In genomic region chr20:62791301-62792181, GRCh38 we compare ENCODE assay signal across 8 cellular contexts. TPM values are rescaled to one million over a fixed set of nuclear protein-coding genes. Genes with fewer than 3 reads are reported as not detected.
DNase-seq lines count a peak whose midpoint lies in the region; ATAC-seq and TF ChIP-seq lines count a peak whose summit lies in the region.

No MANE protein-coding gene starts in this region.

- peaks cover 31% of the 10 kb centered on the region for H3K4me1 Mint-ChIP-seq in activated T-helper 2 cell treated with anti-CD3 and anti-CD28 coated beads, Interferon-gamma antibody, Interleukin-2, Interleukin-4, amounts not matched to agents 10 μg/mL and 5 μg/mL and 100 μg/mL, durations not matched to agents 14 hours and 24 hours and 36 hours (ENCODE audit: low read depth)

- no peaks in the 10 kb centered on the region for H3K9me3 ChIP-seq in tibial artery

- H3K27me3 ChIP-seq in tibial artery, result peaks cover 0 to 22% of the 10 kb centered on the region in 2 donors

- H3K36me3 Mint-ChIP-seq in activated T-helper 2 cell treated with anti-CD3 and anti-CD28 coated beads, Interferon-gamma antibody, Interleukin-2, Interleukin-4, amounts not matched to agents 10 μg/mL and 5 μg/mL and 100 μg/mL, durations not matched to agents 14 hours and 24 hours and 36 hours (ENCODE audit: low read depth), result no peaks in the 10 kb centered on the region

- peaks cover 6 to 22% (median 10%) of the 10 kb centered on the region in 4 donors for H3K4me1 ChIP-seq in tibial artery

- no peak overlapping the region for H3K27ac ChIP-seq in tibial artery

- H3K4me3 ChIP-seq in foreskin fibroblast (ENCODE audit: low read depth in 1 of 2, low read length in 2 of 2) (no peak overlapping the region), tibial artery (no peak overlapping the region)

- DNase-seq in ELF-1 (ENCODE audit: low read depth, low spot score) (peak; percentile 96), MV-4-11 (lab: John Stamatoyannopoulos, UW) (peak; percentile 94), SHP77 treated with DMSO at 0.1 percent for 48 hours (lab: John Stamatoyannopoulos, UW) (peak; percentile 90), foreskin fibroblast (peak; percentile 84 to 95), omental fat pad (ENCODE audit: low spot score) (peak; percentile 54), tibial artery (peak; percentile 64 to 84)
- peak; percentile 75 for DNase-seq in activated T-helper 2 cell treated with anti-CD3 and anti-CD28 coated beads, Interferon-gamma antibody, Interleukin-2, Interleukin-4, amounts not matched to agents 10 μg/mL and 5 μg/mL and 100 μg/mL, durations not matched to agents 14 hours and 24 hours and 36 hours (ENCODE audit: low spot score)

- intact Hi-C loops in activated T-helper 2 cell treated with anti-CD3 and anti-CD28 coated beads, Interferon-gamma antibody, Interleukin-2, Interleukin-4, amounts not matched to agents 10 μg/mL and 5 μg/mL and 100 μg/mL, durations not matched to agents 14 hours and 24 hours and 36 hours (cut with micrococcal nuclease), result loop anchor here (1.0 to 5.0 kb wide), 7 partner anchors 51 to 489 kb away; partner anchors contain the start of genes ADRM1 and CABLES2
- intact Hi-C loops in tibial artery (cut with DNase I; ENCODE audit: low total_unique reads), result loop anchor here (2.0 to 5.0 kb wide), 3 partner anchors 139 to 379 kb away; no protein-coding TSS in a partner anchor

- no peaks in the 10 kb centered on the region for H3K27me3 Mint-ChIP-seq in activated T-helper 2 cell treated with anti-CD3 and anti-CD28 coated beads, Interferon-gamma antibody, Interleukin-2, Interleukin-4, amounts not matched to agents 10 μg/mL and 5 μg/mL and 100 μg/mL, durations not matched to agents 14 hours and 24 hours and 36 hours (ENCODE audit: low read depth)

- no peak overlapping the region for H3K4me3 Mint-ChIP-seq in activated T-helper 2 cell treated with anti-CD3 and anti-CD28 coated beads, Interferon-gamma antibody, Interleukin-2, Interleukin-4, amounts not matched to agents 10 μg/mL and 5 μg/mL and 100 μg/mL, durations not matched to agents 14 hours and 24 hours and 36 hours (ENCODE audit: low read depth)

- H3K27ac Mint-ChIP-seq in activated T-helper 2 cell treated with anti-CD3 and anti-CD28 coated beads, Interferon-gamma antibody, Interleukin-2, Interleukin-4, amounts not matched to agents 10 μg/mL and 5 μg/mL and 100 μg/mL, durations not matched to agents 14 hours and 24 hours and 36 hours, result no peak overlapping the region

- no peaks in the 10 kb centered on the region for H3K36me3 ChIP-seq in tibial artery

- no peaks in the 10 kb centered on the region for H3K9me3 Mint-ChIP-seq in activated T-helper 2 cell treated with anti-CD3 and anti-CD28 coated beads, Interferon-gamma antibody, Interleukin-2, Interleukin-4, amounts not matched to agents 10 μg/mL and 5 μg/mL and 100 μg/mL, durations not matched to agents 14 hours and 24 hours and 36 hours

- peak; percentile 34 for ATAC-seq in omental fat pad (ENCODE audit: low FRiP score)
- ATAC-seq in GM21825 (IDR thresholded peaks at IDR 0.05; ENCODE audit: unreplicated experiment), result no peak

- TF ChIP-seq CTCF in foreskin fibroblast (IDR thresholded peaks at IDR 0.05; ENCODE audit: low read depth, low read length) (peak; percentile 99), omental fat pad (IDR thresholded peaks at IDR 0.05) (peak in 2 of 3 donors; percentile 66 to 70), tibial artery (IDR thresholded peaks at IDR 0.05) (peak; percentile 72)

RNA-seq across cellular contexts. Expression of gene MRGBP, which starts 4.7 kb away (rescaled TPM):
- 17.9 and 18.2 TPM in 2 replicates for total RNA-seq in activated T-helper 2 cell treated with anti-CD3 and anti-CD28 coated beads, Interferon-gamma antibody, Interleukin-2, Interleukin-4, amounts not matched to agents 10 μg/mL and 5 μg/mL and 100 μg/mL, durations not matched to agents 14 hours and 24 hours and 36 hours
- total RNA-seq in omental fat pad, result 10 to 100 TPM in 2 of 4 donors, 1 to 10 TPM in 2; 8.0 to 10.4 (median 9.1) TPM

RNA-seq across cellular contexts. Expression of gene OGFR, which starts 13.1 kb away (rescaled TPM):
- total RNA-seq in activated T-helper 2 cell treated with anti-CD3 and anti-CD28 coated beads, Interferon-gamma antibody, Interleukin-2, Interleukin-4, amounts not matched to agents 10 μg/mL and 5 μg/mL and 100 μg/mL, durations not matched to agents 14 hours and 24 hours and 36 hours, result 54.3 and 55.7 TPM in 2 replicates
- 10 to 100 TPM; 34.0 to 84.2 (median 52.8) TPM for total RNA-seq in omental fat pad

RNA-seq across cellular contexts. Expression of gene COL9A3, which starts 25.3 kb away (rescaled TPM):
- 0.27 and 0.32 TPM in 2 replicates for total RNA-seq in activated T-helper 2 cell treated with anti-CD3 and anti-CD28 coated beads, Interferon-gamma antibody, Interleukin-2, Interleukin-4, amounts not matched to agents 10 μg/mL and 5 μg/mL and 100 μg/mL, durations not matched to agents 14 hours and 24 hours and 36 hours
- 1 to 10 TPM; 2.3 to 6.3 (median 3.6) TPM for total RNA-seq in omental fat pad
